In genomic region chr5:113232667-113233066, GRCh38 we compare ENCODE assay signal across 14 cellular contexts.
A peak's percentile ranks its signal among the peaks of the same experiment; 100 is the strongest.
DNase-seq lines count a peak whose midpoint lies in the region; ATAC-seq and TF ChIP-seq lines count a peak whose summit lies in the region.
"Had no signal": no experiment of that assay in that cellular context is flagged by ENCODE, and none has a peak within 500 bp of the region (broad histone marks: within the 10 kb centered on the region; RNA-seq: fewer than 3 reads in every experiment).

No MANE protein-coding gene starts in this region.

- peak; percentile 93 for ATAC-seq in left lobe of liver
- no peak for ATAC-seq in HG03108 (IDR thresholded peaks at IDR 0.05; ENCODE audit: unreplicated experiment)
- ATAC-seq: activated CD4-positive, CD25-positive, alpha-beta regulatory T cell treated with anti-CD3 and anti-CD28 coated beads, Interleukin-2, amount 50 U/mL, for 24 hours had no signal

- no peaks in the 10 kb centered on the region for H3K36me3 ChIP-seq in ACC112 (ENCODE audit: insufficient read depth, low read length)
- H3K36me3 ChIP-seq: spleen had no signal

- no peaks in the 10 kb centered on the region for H3K27me3 ChIP-seq in ACC112 (ENCODE audit: insufficient read depth, low read length)
- H3K27me3 ChIP-seq: spleen had no signal

- no peaks in the 10 kb centered on the region for H3K79me2 ChIP-seq in ACC112 (ENCODE audit: control insufficient read depth, insufficient read depth, low read length, unreplicated experiment)

- no peak overlapping the region for H2AFZ ChIP-seq in ACC112 (ENCODE audit: low read length, unreplicated experiment)

- no peak for TF ChIP-seq CTCF in cardiac fibroblast (IDR thresholded peaks at IDR 0.05; ENCODE audit: low read depth, low read length)

- DNase-seq in NCI-H446 (lab: John Stamatoyannopoulos, UW) (peak; percentile 40 to 71), cardiac fibroblast (ENCODE audit: low read depth in 2 of 2) (peak; percentile 42 to 60), left lobe of liver (ENCODE audit: low spot score) (peak; percentile 70), NCI-H2196 treated with DMSO at 0.1 percent for 48 hours (lab: John Stamatoyannopoulos, UW; ENCODE audit: unreplicated experiment) (no peak), GDM1 (lab: John Stamatoyannopoulos, UW) (no peak)
- DNase-seq in stimulated activated CD4-positive, alpha-beta T cell treated with anti-CD3 and anti-CD28 coated beads, Interleukin-2, amount 100 ng/mL, for 24 hours = no peak
- DNase-seq: ACHN, NCI-H187 treated with DMSO at 0.1 percent for 48 hours, spleen, SW 1271 had no signal

- peaks cover 36% of the 10 kb centered on the region for H3K4me1 ChIP-seq in ACC112 (ENCODE audit: control insufficient read depth, insufficient read depth, low read length, unreplicated experiment)

- peak overlapping the region; percentile 6; the same call in 1 of the 2 replicates for H3K4me3 ChIP-seq in ACC112 (ENCODE audit: low read depth, low read length)
- H3K4me3 ChIP-seq in cardiac fibroblast (replicated peaks in 1 of 2; ENCODE audit: low read depth in 2 of 2, low read length in 2 of 2) = no peak overlapping the region
- H3K4me3 ChIP-seq: lung, spleen had no signal

- peak overlapping the region; percentile 56 for H3K27ac ChIP-seq in ACC112 (ENCODE audit: low read depth, low read length)
- H3K27ac ChIP-seq: spleen had no signal

Comparison
In these comparisons a context has a peak if more than half of its experiments do, and no peak if none do; other contexts are left out.
1. DNase-seq: peak in NCI-H446 (2 of 2), cardiac fibroblast (2 of 2) and left lobe of liver (single experiment); none in NCI-H2196 treated with DMSO at 0.1 percent for 48 hours (single experiment), stimulated activated CD4-positive, alpha-beta T cell treated with anti-CD3 and anti-CD28 coated beads, Interleukin-2, amount 100 ng/mL, for 24 hours (0 of 2) and GDM1 (single experiment).